11 cellular contexts compared by ENCODE assay signal in the genomic region with DNA sequence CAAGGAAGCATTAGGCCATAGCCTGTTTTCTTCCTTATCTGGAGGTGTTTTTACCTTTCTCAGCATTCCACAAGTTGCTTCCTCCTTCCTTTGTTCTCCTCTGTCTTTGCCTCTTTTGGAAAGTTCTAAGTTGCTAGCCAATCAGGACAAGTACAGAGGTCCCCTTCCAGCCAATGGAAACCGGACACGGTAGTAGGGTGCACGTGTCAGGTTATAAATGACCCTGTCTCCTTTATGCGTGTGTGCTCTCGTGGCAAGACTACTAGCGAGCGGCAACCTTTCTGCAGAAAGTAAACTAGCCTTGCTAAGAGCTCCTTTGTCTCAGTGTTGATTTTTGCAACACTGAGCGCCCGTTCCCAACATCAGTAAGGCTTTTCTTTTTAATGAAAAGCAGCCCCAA. TPM values are rescaled to one million over a fixed set of nuclear protein-coding genes. Genes with fewer than 3 reads are reported as not detected.
DNase-seq lines count a peak whose midpoint lies in the region; ATAC-seq and TF ChIP-seq lines count a peak whose summit lies in the region.
"Had no signal": no experiment of that assay in that cellular context is flagged by ENCODE, and none has a peak within 500 bp of the region (broad histone marks: within the 10 kb centered on the region; RNA-seq: fewer than 3 reads in every experiment).

No MANE protein-coding gene starts in this region.

- 90 to 93% methylated on average over 9 of the region's 9 CpGs for WGBS in GM23248 (ENCODE audit: low coverage in 1 of 2, low lambda C conversion rate in 2 of 2, missing lambda C conversion rate in 2 of 2), 2 experiments

- H3K4me3 ChIP-seq in BLaER1 treated with 17β-estradiol and CSF1 and Interleukin-3, amounts not matched to agents 10 nM and 100 nM, result no peak overlapping the region
- no peak overlapping the region for H3K4me3 ChIP-seq in GM23248
- no peak overlapping the region for H3K4me3 ChIP-seq in A673 (ENCODE audit: low read depth, low read length, poor library complexity, severe bottlenecking)

- H3K36me3 ChIP-seq in BLaER1 treated with 17β-estradiol and CSF1 and Interleukin-3, amounts not matched to agents 10 nM and 100 nM, result peaks cover 0 to 5% (median 0%) of the 10 kb centered on the region in 11 experiments; a peak in 2 of 22 replicates
- H3K36me3 ChIP-seq in GM23248 (ENCODE audit: low read depth) (no peaks in the 10 kb centered on the region), A673 (ENCODE audit: insufficient read depth, low read length, poor library complexity, severe bottlenecking) (no peaks in the 10 kb centered on the region)
- H3K36me3 ChIP-seq: sigmoid colon had no signal

- BruUV-seq in A673 (replicated peaks; lab: Mats Ljungman, UMichigan), result no TSS peak

- peaks cover 4% of the 10 kb centered on the region for H3K36me3 Mint-ChIP-seq in activated naive CD8-positive, alpha-beta T cell treated with anti-CD3 and anti-CD28 coated beads, Interleukin-2, amount 10 ng/mL, durations not matched to agents 7 days and 5 days
- no peaks in the 10 kb centered on the region for H3K36me3 Mint-ChIP-seq in naive thymus-derived CD8-positive, alpha-beta T cell

- H4K20me1 ChIP-seq in BLaER1 treated with 17β-estradiol and CSF1 and Interleukin-3, amounts not matched to agents 10 nM and 100 nM, result peaks cover 0 to 17% (median 6%) of the 10 kb centered on the region in 11 experiments; a peak in 8 of 22 replicates
- H4K20me1 ChIP-seq in GM23248 (ENCODE audit: insufficient read depth), result no peaks in the 10 kb centered on the region

- no peak overlapping the region for H3K27ac Mint-ChIP-seq in activated naive CD8-positive, alpha-beta T cell treated with anti-CD3 and anti-CD28 coated beads, Interleukin-2, amount 10 ng/mL, durations not matched to agents 7 days and 5 days
- H3K27ac Mint-ChIP-seq in naive thymus-derived CD8-positive, alpha-beta T cell, result peak overlapping the region in 8 of 10 donors; percentile 31 to 98 (median 97)

- H3F3A ChIP-seq in GM23248 (ENCODE audit: insufficient read depth), result peaks cover 6% of the 10 kb centered on the region; the same call in 1 of the 2 replicates

- peaks cover 34% of the 10 kb centered on the region for H3K79me2 ChIP-seq in GM23248 (ENCODE audit: insufficient read depth)

- no peak for DNase-seq in GM23248
- no peak for DNase-seq in activated naive CD8-positive, alpha-beta T cell treated with anti-CD3 and anti-CD28 coated beads, Interleukin-2, amount 10 ng/mL, durations not matched to agents 7 days and 5 days
- DNase-seq in naive thymus-derived CD8-positive, alpha-beta T cell, result no peak
- DNase-seq in NCI-H69 (lab: John Stamatoyannopoulos, UW), result no peak
- DNase-seq in A673 (ENCODE audit: low spot score), result no peak
- DNase-seq: mesendoderm, NCI-H446, sigmoid colon had no signal

- peak overlapping the region; percentile 98 for H3K4me3 Mint-ChIP-seq in activated naive CD8-positive, alpha-beta T cell treated with anti-CD3 and anti-CD28 coated beads, Interleukin-2, amount 10 ng/mL, durations not matched to agents 7 days and 5 days
- H3K4me3 Mint-ChIP-seq in naive thymus-derived CD8-positive, alpha-beta T cell, result peak overlapping the region in 9 of 10 donors; percentile 95 to 99 (median 98)

- POLR2A ChIA-PET in activated naive CD8-positive, alpha-beta T cell treated with anti-CD3 and anti-CD28 coated beads, Interleukin-2, amount 10 ng/mL, durations not matched to agents 7 days and 5 days (lab: Charles Lee), result interaction anchor here (1.0 to 1.1 kb wide), 2 partner anchors 63 to 64 kb away, joined by 4 read pairs; a partner anchor contains a TSS
- POLR2A ChIA-PET in naive thymus-derived CD8-positive, alpha-beta T cell (lab: Charles Lee), result interaction anchor here (1.8 kb wide), 1 partner anchor 63 kb away, joined by 8 read pairs; a partner anchor contains a TSS
- POLR2A ChIA-PET in A673 (lab: Charles Lee; ENCODE audit: low non-redundant PET), result no interaction called here

- CTCF ChIA-PET in A673 (lab: Charles Lee), result no interaction called here

- in situ Hi-C loops in GM23248 (cut with MboI), result no loop called here

- peaks cover 35% of the 10 kb centered on the region for H3K4me1 Mint-ChIP-seq in activated naive CD8-positive, alpha-beta T cell treated with anti-CD3 and anti-CD28 coated beads, Interleukin-2, amount 10 ng/mL, durations not matched to agents 7 days and 5 days
- H3K4me1 Mint-ChIP-seq in naive thymus-derived CD8-positive, alpha-beta T cell, result peaks cover 14 to 64% (median 56%) of the 10 kb centered on the region in 4 donors

- intact Hi-C loops in A673 (cut with micrococcal nuclease; ENCODE audit: unreplicated experiment), result no loop called here

- H3K9me3 ChIP-seq in BLaER1 treated with 17β-estradiol and CSF1 and Interleukin-3, amounts not matched to agents 10 nM and 100 nM (replicated peaks in 1 of 11), result no peaks in the 10 kb centered on the region
- H3K9me3 ChIP-seq in GM23248 (ENCODE audit: low read depth) (no peaks in the 10 kb centered on the region), A673 (ENCODE audit: low read depth, low read length, poor library complexity, severe bottlenecking) (no peaks in the 10 kb centered on the region)
- H3K9me3 ChIP-seq: sigmoid colon had no signal

- no peak for ATAC-seq in activated naive CD8-positive, alpha-beta T cell treated with anti-CD3 and anti-CD28 coated beads, Interleukin-2, amount 10 ng/mL, durations not matched to agents 7 days and 5 days (ENCODE audit: low read depth)
- no peak for ATAC-seq in naive thymus-derived CD8-positive, alpha-beta T cell
- no peak for ATAC-seq in HG02852 (IDR thresholded peaks at IDR 0.05; ENCODE audit: unreplicated experiment)
- no peak for ATAC-seq in GM18498 (IDR thresholded peaks at IDR 0.05; ENCODE audit: unreplicated experiment)

- no peaks in the 10 kb centered on the region for H3K9me3 Mint-ChIP-seq in activated naive CD8-positive, alpha-beta T cell treated with anti-CD3 and anti-CD28 coated beads, Interleukin-2, amount 10 ng/mL, durations not matched to agents 7 days and 5 days
- no peaks in the 10 kb centered on the region for H3K9me3 Mint-ChIP-seq in naive thymus-derived CD8-positive, alpha-beta T cell

- H3K27me3 Mint-ChIP-seq in activated naive CD8-positive, alpha-beta T cell treated with anti-CD3 and anti-CD28 coated beads, Interleukin-2, amount 10 ng/mL, durations not matched to agents 7 days and 5 days, result peaks cover 3% of the 10 kb centered on the region
- H3K27me3 Mint-ChIP-seq in naive thymus-derived CD8-positive, alpha-beta T cell, result no peaks in the 10 kb centered on the region

- peak overlapping the region; percentile 96 for H2AFZ ChIP-seq in GM23248

- H3K27me3 ChIP-seq in BLaER1 treated with 17β-estradiol and CSF1 and Interleukin-3, amounts not matched to agents 10 nM and 100 nM, result no peaks in the 10 kb centered on the region
- no peaks in the 10 kb centered on the region for H3K27me3 ChIP-seq in GM23248 (replicated peaks; ENCODE audit: insufficient read depth)
- H3K27me3 ChIP-seq in A673 (replicated peaks; ENCODE audit: insufficient read depth, low read depth, low read length, poor library complexity), result no peaks in the 10 kb centered on the region
- H3K27me3 ChIP-seq: sigmoid colon had no signal

- peak overlapping the region in 6 of 11 experiments; percentile 85 to 94 (median 88); a peak in 8 of 22 replicates for H3K4me2 ChIP-seq in BLaER1 treated with 17β-estradiol and CSF1 and Interleukin-3, amounts not matched to agents 10 nM and 100 nM
- H3K4me2 ChIP-seq in GM23248 (ENCODE audit: unreplicated experiment), result no peak overlapping the region

- TF ChIP-seq CTCF in A673 (conservative IDR thresholded peaks at IDR 0.05; ENCODE audit: low read depth, low read length), result no peak

- H3K27ac ChIP-seq in BLaER1 treated with 17β-estradiol and CSF1 and Interleukin-3, amounts not matched to agents 10 nM and 100 nM, result peak overlapping the region in 1 of 11 experiments; percentile 94; a peak in 1 of 22 replicates
- H3K27ac ChIP-seq in GM23248, result no peak overlapping the region
- no peak overlapping the region for H3K27ac ChIP-seq in A673 (ENCODE audit: low read depth, low read length, poor library complexity, severe bottlenecking)

- H3K9ac ChIP-seq in BLaER1 treated with 17β-estradiol and CSF1 and Interleukin-3, amounts not matched to agents 10 nM and 100 nM, result no peak overlapping the region
- no peak overlapping the region for H3K9ac ChIP-seq in GM23248

- peaks cover 27 to 37% (median 33%) of the 10 kb centered on the region in 10 experiments for H3K4me1 ChIP-seq in BLaER1 treated with 17β-estradiol and CSF1 and Interleukin-3, amounts not matched to agents 10 nM and 100 nM
- H3K4me1 ChIP-seq in GM23248 (ENCODE audit: insufficient read depth) (0 out of 2 replicates have a peak, but pooled peaks cover 7% of the 10 kb centered on the region), A673 (ENCODE audit: insufficient read depth, low read length, poor library complexity, severe bottlenecking) (peaks cover 16% of the 10 kb centered on the region)

- no peaks in the 10 kb centered on the region for H3K9me2 ChIP-seq in GM23248 (ENCODE audit: insufficient read depth)

RNA-seq across cellular contexts. Expression of a gene that starts 1.5 kb away (rescaled TPM):
- 29.5 and 32.6 TPM in 2 replicates for total RNA-seq in GM23248 (2014; rRNA removed; shearing (Covaris generic))
- 32.7 and 37.5 TPM in 2 replicates for polyA plus RNA-seq in GM23248 (2016; fragmentation: Nextera tagmentation; extraction: Ambion mirVana)
- 10 to 100 TPM; 34.9 to 37.5 TPM for total RNA-seq in activated naive CD8-positive, alpha-beta T cell treated with anti-CD3 and anti-CD28 coated beads, Interleukin-2, amount 10 ng/mL, durations not matched to agents 7 days and 5 days
- 10 to 100 TPM; 29.7 to 33.1 TPM for total RNA-seq in naive thymus-derived CD8-positive, alpha-beta T cell
- polyA plus RNA-seq in naive thymus-derived CD8-positive, alpha-beta T cell, result 10 to 100 TPM; 60.4 to 64.6 (median 63.2) TPM
- 35.6 and 37.3 TPM in 2 replicates for total RNA-seq in A673 (2021)
